ENCODE assay signal across 20 cellular contexts in the genomic region with DNA sequence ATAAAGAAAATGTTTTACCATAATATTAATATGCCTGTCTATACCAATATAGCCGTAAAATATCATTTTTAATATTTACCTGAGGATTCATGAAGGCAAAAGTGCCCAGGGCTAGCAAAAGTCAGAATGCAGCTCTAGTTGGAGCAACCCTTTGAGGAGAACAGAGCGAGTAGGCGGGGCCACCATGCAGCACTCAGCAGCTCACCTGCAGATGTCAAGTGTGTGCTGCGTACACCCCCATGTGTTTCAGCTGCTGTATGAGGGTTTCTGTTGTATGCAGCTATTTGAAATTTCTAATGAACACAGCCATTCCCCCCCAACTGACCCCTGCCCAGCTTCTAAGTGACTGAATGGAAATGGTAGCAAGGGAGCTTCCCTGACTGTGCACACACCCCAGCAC.
"Had no signal": no experiment of that assay in that cellular context is flagged by ENCODE, and none has a peak within 500 bp of the region (broad histone marks: within the 10 kb centered on the region; RNA-seq: fewer than 3 reads in every experiment).

No MANE protein-coding gene starts in this region.

- H3K4me1 ChIP-seq: SJCRH30 had no signal

- H3K9me3 ChIP-seq: MG63, SJCRH30 had no signal

- H3K27me3 ChIP-seq: MG63, SJCRH30 had no signal

- H3K27ac Mint-ChIP-seq: T-helper 17 cell had no signal

- H3K27ac ChIP-seq: SJCRH30 had no signal

- H3K36me3 ChIP-seq: MG63, SJCRH30 had no signal

- H3K4me3 Mint-ChIP-seq: T-helper 17 cell had no signal

- DNase-seq: Karpas-422, KG1, MG63, NCI-H1092, NCI-H1105 treated with DMSO at 0.1 percent for 48 hours, NCI-H1417 treated with DMSO at 0.1 percent for 48 hours, NCI-H146, NCI-H1694 treated with DMSO at 0.1 percent for 48 hours, NCI-H1930, NCI-H2081, NCI-H2227 treated with DMSO at 0.1 percent for 48 hours, NCI-H774, PC-3, SHP77 treated with DMSO at 0.1 percent for 48 hours, SJCRH30, T-helper 1 cell, T-helper 17 cell had no signal

- ATAC-seq: Panc1, PC-3, Right ventricle myocardium inferior, SK-N-SH treated with all-trans-retinoic acid at 6 μM for 48 hours, T-helper 17 cell had no signal

- H3K4me3 ChIP-seq: MG63, SJCRH30 had no signal

- H3K4me1 Mint-ChIP-seq: T-helper 17 cell had no signal
